In genomic region chr20:62120365-62120762, GRCh38 we compare ENCODE assay signal across 13 cellular contexts. TPM values are rescaled to one million over a fixed set of nuclear protein-coding genes. Genes with fewer than 3 reads are reported as not detected.
A peak's percentile ranks its signal among the peaks of the same experiment; 100 is the strongest.
DNase-seq lines count a peak whose midpoint lies in the region; ATAC-seq and TF ChIP-seq lines count a peak whose summit lies in the region.
"Had no signal": no experiment of that assay in that cellular context is flagged by ENCODE, and none has a peak within 500 bp of the region (broad histone marks: within the 10 kb centered on the region; RNA-seq: fewer than 3 reads in every experiment).

No MANE protein-coding gene starts in this region.

- H3K4me1 Mint-ChIP-seq in CD8-positive, alpha-beta memory T cell, result peaks cover 45 to 69% (median 51%) of the 10 kb centered on the region in 3 donors
- H3K4me1 Mint-ChIP-seq in activated naive CD8-positive, alpha-beta T cell treated with anti-CD3 and anti-CD28 coated beads for 36 hours, result peaks cover 40% of the 10 kb centered on the region
- H3K4me1 Mint-ChIP-seq in naive thymus-derived CD8-positive, alpha-beta T cell, result peaks cover 27 to 65% (median 60%) of the 10 kb centered on the region in 4 donors

- H3K9me3 ChIP-seq in CD8-positive, alpha-beta memory T cell (ENCODE audit: low read length), result no peaks in the 10 kb centered on the region

- H3K36me3 ChIP-seq in CD8-positive, alpha-beta memory T cell (ENCODE audit: insufficient read depth, low read length), result peaks cover 7% of the 10 kb centered on the region

- no peak for DNase-seq in CD8-positive, alpha-beta memory T cell
- DNase-seq in activated naive CD8-positive, alpha-beta T cell treated with anti-CD3 and anti-CD28 coated beads for 36 hours, result no peak
- peak in 1 of 10 donors; percentile 62 for DNase-seq in naive thymus-derived CD8-positive, alpha-beta T cell
- DNase-seq in RKO (ENCODE audit: low spot score), result no peak
- no peak for DNase-seq in DMS 273 treated with DMSO at 0.1 percent for 48 hours (lab: John Stamatoyannopoulos, UW)
- DNase-seq in dedifferentiated amniotic fluid mesenchymal stem cell (ENCODE audit: extremely low spot score), result no peak
- DNase-seq in DMS79 (lab: John Stamatoyannopoulos, UW), result no peak
- DNase-seq: head of caudate nucleus; NCI-H1436 treated with DMSO at 0.1 percent for 48 hours; NCI-H526 treated with DMSO at 0.1 percent for 48 hours; stimulated activated CD4-positive, alpha-beta T cell treated with anti-CD3 and anti-CD28 coated beads, Interleukin-1b, Interleukin-23, amount 100 ng/mL, for 48 hours had no signal

- no peak for TF ChIP-seq CTCF in 22Rv1 (IDR thresholded peaks at IDR 0.05)

- no peak overlapping the region for H3K4me3 ChIP-seq in CD8-positive, alpha-beta memory T cell (ENCODE audit: low read length)

- no peaks in the 10 kb centered on the region for H3K27me3 ChIP-seq in CD8-positive, alpha-beta memory T cell (ENCODE audit: insufficient read depth, low read length, poor library complexity, severe bottlenecking)

- H3K27ac Mint-ChIP-seq in CD8-positive, alpha-beta memory T cell, result peak overlapping the region in 7 of 8 donors; percentile 11 to 97 (median 95)
- no peak overlapping the region for H3K27ac Mint-ChIP-seq in activated naive CD8-positive, alpha-beta T cell treated with anti-CD3 and anti-CD28 coated beads for 36 hours
- peak overlapping the region; percentile 65 to 95 (median 94) for H3K27ac Mint-ChIP-seq in naive thymus-derived CD8-positive, alpha-beta T cell

- CTCF ChIA-PET in CD8-positive, alpha-beta memory T cell (lab: Charles Lee), result interaction anchor here (1.6 to 2.3 kb wide), 5 partner anchors 15 to 109 kb away, joined by 3 to 9 read pairs (median 7); partner anchors contain the start of gene TAF4

- peaks cover 57% of the 10 kb centered on the region for H3K4me1 ChIP-seq in CD8-positive, alpha-beta memory T cell (ENCODE audit: insufficient read depth, low read length)

- H3K27me3 Mint-ChIP-seq in CD8-positive, alpha-beta memory T cell, result peaks cover 0 to 3% of the 10 kb centered on the region in 2 donors
- no peaks in the 10 kb centered on the region for H3K27me3 Mint-ChIP-seq in activated naive CD8-positive, alpha-beta T cell treated with anti-CD3 and anti-CD28 coated beads for 36 hours
- no peaks in the 10 kb centered on the region for H3K27me3 Mint-ChIP-seq in naive thymus-derived CD8-positive, alpha-beta T cell

- peak overlapping the region; percentile 97; the same call in 1 of the 2 replicates for H3K27ac ChIP-seq in 22Rv1
- H3K27ac ChIP-seq in CD8-positive, alpha-beta memory T cell (ENCODE audit: low read depth, low read length), result no peak overlapping the region

- peak overlapping the region; percentile 12 to 90 (median 44) for H3K4me3 Mint-ChIP-seq in CD8-positive, alpha-beta memory T cell
- peak overlapping the region; percentile 22 for H3K4me3 Mint-ChIP-seq in activated naive CD8-positive, alpha-beta T cell treated with anti-CD3 and anti-CD28 coated beads for 36 hours
- H3K4me3 Mint-ChIP-seq in naive thymus-derived CD8-positive, alpha-beta T cell, result peak overlapping the region; percentile 8 to 91 (median 60)

- no peak for ATAC-seq in naive thymus-derived CD8-positive, alpha-beta T cell
- ATAC-seq: left lobe of liver had no signal

- POLR2A ChIA-PET in CD8-positive, alpha-beta memory T cell (lab: Charles Lee), result interaction anchor here (0.6 to 3.2 kb wide), 3 partner anchors 10 to 1509 kb away, joined by 3 to 61 read pairs (median 4); partner anchors contain the start of gene TAF4
- POLR2A ChIA-PET in naive thymus-derived CD8-positive, alpha-beta T cell (lab: Charles Lee), result interaction anchor here (1.0 to 6.8 kb wide), 4 partner anchors 7 to 59 kb away, joined by 3 to 158 read pairs (median 32); partner anchors contain the start of genes PSMA7, SS18L1 and TAF4

- H3K36me3 Mint-ChIP-seq in CD8-positive, alpha-beta memory T cell, result peaks cover 3 to 21% (median 3%) of the 10 kb centered on the region in 3 donors
- H3K36me3 Mint-ChIP-seq in activated naive CD8-positive, alpha-beta T cell treated with anti-CD3 and anti-CD28 coated beads for 36 hours, result peaks cover 18% of the 10 kb centered on the region
- H3K36me3 Mint-ChIP-seq in naive thymus-derived CD8-positive, alpha-beta T cell, result peaks cover 0 to 13% (median 7%) of the 10 kb centered on the region in 3 donors

- H3K9me3 Mint-ChIP-seq in CD8-positive, alpha-beta memory T cell, result peaks cover 0 to 13% (median 10%) of the 10 kb centered on the region in 5 donors
- H3K9me3 Mint-ChIP-seq in activated naive CD8-positive, alpha-beta T cell treated with anti-CD3 and anti-CD28 coated beads for 36 hours, result peaks cover 7% of the 10 kb centered on the region
- peaks cover 0 to 17% (median 0%) of the 10 kb centered on the region in 9 donors for H3K9me3 Mint-ChIP-seq in naive thymus-derived CD8-positive, alpha-beta T cell

RNA-seq across cellular contexts. Expression of gene LSM14B, which starts 1.9 kb away (rescaled TPM):
- total RNA-seq in CD8-positive, alpha-beta memory T cell, result 10 to 100 TPM; 35.8 to 36.4 TPM
- polyA plus RNA-seq in CD8-positive, alpha-beta memory T cell, result 1.1 TPM
- 10 to 100 TPM; 32.8 to 34.5 TPM for total RNA-seq in activated naive CD8-positive, alpha-beta T cell treated with anti-CD3 and anti-CD28 coated beads for 36 hours
- 10 to 100 TPM; 53.5 to 55.8 TPM for total RNA-seq in naive thymus-derived CD8-positive, alpha-beta T cell
- 1 to 10 TPM; 1.5 to 2.4 (median 2.4) TPM for polyA plus RNA-seq in naive thymus-derived CD8-positive, alpha-beta T cell

RNA-seq across cellular contexts. Expression of gene PSMA7, which starts 22.8 kb away (rescaled TPM):
- total RNA-seq in CD8-positive, alpha-beta memory T cell, result 100 to 1,000 TPM; 447 to 464 TPM
- 459 TPM for polyA plus RNA-seq in CD8-positive, alpha-beta memory T cell
- 100 to 1,000 TPM; 362 to 367 TPM for total RNA-seq in activated naive CD8-positive, alpha-beta T cell treated with anti-CD3 and anti-CD28 coated beads for 36 hours
- 100 to 1,000 TPM; 178 to 185 TPM for total RNA-seq in naive thymus-derived CD8-positive, alpha-beta T cell
- 100 to 1,000 TPM; 362 to 473 (median 419) TPM for polyA plus RNA-seq in naive thymus-derived CD8-positive, alpha-beta T cell

RNA-seq across cellular contexts. Expression of gene SS18L1, which starts 23.2 kb away (rescaled TPM):
- 10 to 100 TPM; 16.9 to 18.5 TPM for total RNA-seq in CD8-positive, alpha-beta memory T cell
- 0.86 TPM for polyA plus RNA-seq in CD8-positive, alpha-beta memory T cell
- 10 to 100 TPM; 12.1 to 12.3 TPM for total RNA-seq in activated naive CD8-positive, alpha-beta T cell treated with anti-CD3 and anti-CD28 coated beads for 36 hours
- 10 to 100 TPM; 23.0 to 23.6 TPM for total RNA-seq in naive thymus-derived CD8-positive, alpha-beta T cell
- polyA plus RNA-seq in naive thymus-derived CD8-positive, alpha-beta T cell, result under 1 TPM; 0.39 to 0.58 (median 0.50) TPM

RNA-seq across cellular contexts. Expression of gene TAF4, which starts 54.7 kb away (rescaled TPM):
- total RNA-seq in CD8-positive, alpha-beta memory T cell, result 10 to 100 TPM; 20.5 to 21.0 TPM
- 1.4 TPM for polyA plus RNA-seq in CD8-positive, alpha-beta memory T cell
- 10 to 100 TPM; 15.2 to 16.4 TPM for total RNA-seq in activated naive CD8-positive, alpha-beta T cell treated with anti-CD3 and anti-CD28 coated beads for 36 hours
- 10 to 100 TPM; 39.0 to 41.5 TPM for total RNA-seq in naive thymus-derived CD8-positive, alpha-beta T cell
- 1 to 10 TPM in 2 of 3 donors, under 1 TPM in 1; 0.31 to 1.6 (median 1.4) TPM for polyA plus RNA-seq in naive thymus-derived CD8-positive, alpha-beta T cell
